2 cellular contexts compared by ENCODE assay signal in the genomic region with DNA sequence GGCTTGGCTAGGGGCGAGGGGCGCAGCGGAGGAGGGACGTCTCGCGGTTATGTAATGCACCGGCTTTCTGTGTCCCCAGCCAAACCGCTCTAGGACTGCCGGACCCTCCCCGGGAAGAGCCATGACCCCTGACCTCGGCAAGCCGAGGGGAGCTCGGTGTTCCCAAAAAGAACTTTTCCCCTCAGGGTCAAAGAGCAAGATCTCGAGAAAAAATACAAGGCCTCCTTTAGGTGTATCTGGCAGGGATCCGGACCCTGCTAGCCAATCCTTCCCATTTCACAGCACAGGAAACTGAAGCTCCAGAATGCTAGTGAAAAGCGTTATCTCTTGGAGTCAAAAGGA.
TF ChIP-seq lines count a peak whose summit lies in the region.

No MANE protein-coding gene starts in this region.

TF ChIP-seq in H1, 55 proteins besides CTCF, POLR2A, EP300 and RAD21:
- TF ChIP-seq KDM1A (IDR thresholded peaks at IDR 0.05; ENCODE audit: borderline replicate concordance, low read length) (0 out of 2 replicates have a peak, but pooled peaks have one; percentile 30), ZNF274 (IDR thresholded peaks at IDR 0.05; ENCODE audit: borderline replicate concordance, extremely low read depth, low read length) (no peak), HDAC6 (IDR thresholded peaks at IDR 0.05; ENCODE audit: low read depth, low read length) (no peak), NANOG (IDR thresholded peaks at IDR 0.05; ENCODE audit: insufficient read depth, low read depth, low read length, poor library complexity, severe bottlenecking) (no peak), CBX8 (IDR thresholded peaks at IDR 0.05; ENCODE audit: borderline replicate concordance, low read depth, low read length) (no peak), RXRA (IDR thresholded peaks at IDR 0.05; ENCODE audit: insufficient read depth, low read depth, low read length) (no peak), BRCA1 (IDR thresholded peaks at IDR 0.05; ENCODE audit: low read depth, low read length) (no peak), MAFK (IDR thresholded peaks at IDR 0.05; ENCODE audit: low read depth, low read length) (no peak), SAP30 (IDR thresholded peaks at IDR 0.05; ENCODE audit: insufficient read depth, insufficient replicate concordance, low read length) (no peak), KDM4A (IDR thresholded peaks at IDR 0.05; ENCODE audit: low read depth, low read length, severe bottlenecking) (no peak), CEBPB (IDR thresholded peaks at IDR 0.05; ENCODE audit: low read depth, low read length) (0 out of 2 replicates have a peak, but pooled peaks have one; percentile 3), SIRT6 (IDR thresholded peaks at IDR 0.05; ENCODE audit: low read length) (no peak), CHD2 (IDR thresholded peaks at IDR 0.05; ENCODE audit: low read length) (no peak)
TF ChIP-seq in H1: peak in this region for 2.

TF ChIP-seq in HepG2, 621 proteins besides CTCF, POLR2A, EP300 and RAD21:
- TF ChIP-seq ZNF776 (CRISPR knock-in tag; IDR thresholded peaks at IDR 0.05), result no peak
- TF ChIP-seq WIZ (CRISPR knock-in tag; IDR thresholded peaks at IDR 0.05), result no peak
- no peak for TF ChIP-seq ZNF543 (CRISPR knock-in tag; IDR thresholded peaks at IDR 0.05)
- TF ChIP-seq SRSF1 (optimal IDR thresholded peaks at IDR 0.05; ENCODE audit: low read depth, low read length), result no peak
- TF ChIP-seq MXD1 (CRISPR knock-in tag; IDR thresholded peaks at IDR 0.05), result no peak
- no peak for TF ChIP-seq SP140L (CRISPR knock-in tag; IDR thresholded peaks at IDR 0.05; ENCODE audit: borderline replicate concordance)
- TF ChIP-seq, protein P1, sequence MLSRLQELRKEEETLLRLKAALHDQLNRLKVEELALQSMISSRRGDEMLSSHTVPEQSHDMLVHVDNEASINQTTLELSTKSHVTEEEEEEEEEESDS (CRISPR knock-in tag; IDR thresholded peaks at IDR 0.05; ENCODE audit: borderline replicate concordance), result no peak
- TF ChIP-seq ASH2L (IDR thresholded peaks at IDR 0.05; ENCODE audit: insufficient read length, low read depth, low read length), result no peak
TF ChIP-seq in HepG2: peak in this region for 0.
